ENCODE assay signal across 32 cellular contexts in genomic region chr3:78907367-78907766, GRCh38.
DNase-seq lines count a peak whose midpoint lies in the region; ATAC-seq and TF ChIP-seq lines count a peak whose summit lies in the region.
"Had no signal": no experiment of that assay in that cellular context is flagged by ENCODE, and none has a peak within 500 bp of the region (broad histone marks: within the 10 kb centered on the region; RNA-seq: fewer than 3 reads in every experiment).

No MANE protein-coding gene starts in this region.

- H2BK12ac ChIP-seq in mesenchymal stem cell (ENCODE audit: low read length in 2 of 2): no peak overlapping the region

- dilution Hi-C loops in mammary epithelial cell (cut with HindIII; ENCODE audit: low sequenced_read_pairs): no loop called here

- no peak overlapping the region for H4K91ac ChIP-seq in mesenchymal stem cell (ENCODE audit: low read length)

- H3K9me3 ChIP-seq in mesenchymal stem cell (ENCODE audit: control insufficient read depth, low read length) (no peaks in the 10 kb centered on the region), gastroesophageal sphincter (no peaks in the 10 kb centered on the region), mammary epithelial cell (replicated peaks; ENCODE audit: insufficient read depth, low read length) (no peaks in the 10 kb centered on the region)
- H3K9me3 ChIP-seq: ascending aorta, Caco-2, lower lobe of right lung, ovary, SJSA1, transverse colon had no signal

- H3K4me1 ChIP-seq in mesenchymal stem cell (ENCODE audit: control insufficient read depth, insufficient read depth, low read depth, low read length) (no peaks in the 10 kb centered on the region), gastroesophageal sphincter (no peaks in the 10 kb centered on the region), mammary epithelial cell (ENCODE audit: insufficient read depth, low read length) (no peaks in the 10 kb centered on the region)
- H3K4me1 ChIP-seq: ascending aorta, Caco-2, lower lobe of right lung, transverse colon had no signal

- no peak overlapping the region for H3K27ac Mint-ChIP-seq in activated CD4-positive, alpha-beta T cell treated with anti-CD3 and anti-CD28 coated beads, Interleukin-2, amount 10 ng/mL, durations not matched to agents 24 days and 14 days
- H3K27ac Mint-ChIP-seq: activated naive CD8-positive, alpha-beta T cell treated with anti-CD3 and anti-CD28 coated beads for 36 hours; H9; nephron progenitor cell; T-helper 17 cell had no signal

- H2BK15ac ChIP-seq in mesenchymal stem cell (ENCODE audit: low read depth, poor library complexity, severe bottlenecking): no peak overlapping the region

- H3K23ac ChIP-seq in mesenchymal stem cell (ENCODE audit: low read length in 2 of 2): no peak overlapping the region

- H2BK5ac ChIP-seq in mesenchymal stem cell (ENCODE audit: low read depth, low read length, poor library complexity, severe bottlenecking): no peak overlapping the region

- no peak for TF ChIP-seq EP300 in gastroesophageal sphincter (IDR thresholded peaks at IDR 0.05)

- BruUV-seq in mammary epithelial cell (replicated peaks; lab: Mats Ljungman, UMichigan): no TSS peak

- no peaks in the 10 kb centered on the region for H3K27me3 Mint-ChIP-seq in activated CD4-positive, alpha-beta T cell treated with anti-CD3 and anti-CD28 coated beads, Interleukin-2, amount 10 ng/mL, durations not matched to agents 24 days and 14 days
- H3K27me3 Mint-ChIP-seq: activated naive CD8-positive, alpha-beta T cell treated with anti-CD3 and anti-CD28 coated beads for 36 hours; T-helper 17 cell had no signal

- H2BK120ac ChIP-seq in mesenchymal stem cell (ENCODE audit: low read depth, low read length): no peak overlapping the region

- H3K36me3 ChIP-seq in mesenchymal stem cell (ENCODE audit: control insufficient read depth in 1 of 2, insufficient read depth in 2 of 2, low read depth in 1 of 2, low read length in 2 of 2) (no peaks in the 10 kb centered on the region), gastroesophageal sphincter (no peaks in the 10 kb centered on the region), mammary epithelial cell (ENCODE audit: insufficient read depth, low read length) (no peaks in the 10 kb centered on the region)
- H3K36me3 ChIP-seq: ascending aorta, lower lobe of right lung, ovary, SJSA1, transverse colon had no signal

- no peaks in the 10 kb centered on the region for H3K27me3 ChIP-seq in mesenchymal stem cell (ENCODE audit: control insufficient read depth in 1 of 2, insufficient read depth in 1 of 2, low read length in 2 of 2)
- no peaks in the 10 kb centered on the region for H3K27me3 ChIP-seq in gastroesophageal sphincter
- no peaks in the 10 kb centered on the region for H3K27me3 ChIP-seq in mammary epithelial cell (ENCODE audit: insufficient read depth, low read length)
- H3K27me3 ChIP-seq: ascending aorta, ovary, SJSA1, transverse colon had no signal

- H3K4me2 ChIP-seq in mesenchymal stem cell (ENCODE audit: low read length, poor library complexity, severe bottlenecking) (no peak overlapping the region), mammary epithelial cell (ENCODE audit: insufficient read depth, low read depth, low read length) (no peak overlapping the region)

- H2AFZ ChIP-seq in mesenchymal stem cell (ENCODE audit: low read depth, low read length) (no peak overlapping the region), mammary epithelial cell (ENCODE audit: low read depth, low read length) (no peak overlapping the region)

- H3K27ac ChIP-seq in mesenchymal stem cell (ENCODE audit: low read length, poor library complexity, severe bottlenecking): no peak overlapping the region
- no peak overlapping the region for H3K27ac ChIP-seq in gastroesophageal sphincter
- H3K27ac ChIP-seq in mammary epithelial cell (ENCODE audit: insufficient read depth, low read depth, low read length): no peak overlapping the region
- H3K27ac ChIP-seq: ascending aorta, lower lobe of right lung, ovary, SJSA1, transverse colon had no signal

- H2AK5ac ChIP-seq in mesenchymal stem cell (ENCODE audit: low read length, severe bottlenecking): no peak overlapping the region

- 100% methylated on average over 1 of the region's 2 CpGs for WGBS in mesenchymal stem cell
- WGBS in gastroesophageal sphincter (ENCODE audit: low coverage in 1 of 2), 2 donors: 82 to 83% methylated on average over 2 of the region's 2 CpGs
- WGBS in mammary epithelial cell (ENCODE audit: low coverage, missing lambda C conversion rate): 100% methylated on average over 2 of the region's 2 CpGs

- intact Hi-C loops in activated CD4-positive, alpha-beta T cell treated with anti-CD3 and anti-CD28 coated beads, Interleukin-2, amount 10 ng/mL, durations not matched to agents 24 days and 14 days (cut with micrococcal nuclease): no loop called here
- intact Hi-C loops in mammary epithelial cell (cut with micrococcal nuclease): no loop called here

- H3K79me1 ChIP-seq in mesenchymal stem cell (replicated peaks; ENCODE audit: low read length, poor library complexity, severe bottlenecking): peaks cover 7% of the 10 kb centered on the region

- H3K79me2 ChIP-seq in mammary epithelial cell (ENCODE audit: insufficient read depth, low read length): no peaks in the 10 kb centered on the region

- no peaks in the 10 kb centered on the region for H3K9me3 Mint-ChIP-seq in activated CD4-positive, alpha-beta T cell treated with anti-CD3 and anti-CD28 coated beads, Interleukin-2, amount 10 ng/mL, durations not matched to agents 24 days and 14 days
- H3K9me3 Mint-ChIP-seq: activated naive CD8-positive, alpha-beta T cell treated with anti-CD3 and anti-CD28 coated beads for 36 hours; H9 had no signal

- no peak for ATAC-seq in gastroesophageal sphincter
- ATAC-seq: lower lobe of right lung, T-helper 17 cell had no signal

- H3K4me3 ChIP-seq in choroid plexus epithelial cell (ENCODE audit: low read depth, low read length) (no peak overlapping the region), mesenchymal stem cell (ENCODE audit: insufficient read depth in 1 of 2, low read depth in 1 of 2, low read length in 2 of 2) (no peak overlapping the region), gastroesophageal sphincter (no peak overlapping the region), mammary epithelial cell (replicated peaks in 1 of 3; ENCODE audit: insufficient read depth in 1 of 3, low read depth in 2 of 3, low read length in 3 of 3) (no peak overlapping the region)
- H3K4me3 ChIP-seq: ascending aorta, lower lobe of right lung, ovary, SJSA1, transverse colon had no signal

- no peak overlapping the region for H3K4me3 Mint-ChIP-seq in activated CD4-positive, alpha-beta T cell treated with anti-CD3 and anti-CD28 coated beads, Interleukin-2, amount 10 ng/mL, durations not matched to agents 24 days and 14 days
- H3K4me3 Mint-ChIP-seq: activated naive CD8-positive, alpha-beta T cell treated with anti-CD3 and anti-CD28 coated beads for 36 hours; H9; nephron progenitor cell; T-helper 17 cell had no signal

- H3K14ac ChIP-seq in mesenchymal stem cell (ENCODE audit: low read length in 2 of 2): no peak overlapping the region

- CTCF ChIA-PET in mammary epithelial cell (lab: Charles Lee; ENCODE audit: low non-redundant PET): no interaction called here

- no peak overlapping the region for H3K4ac ChIP-seq in mesenchymal stem cell (ENCODE audit: low read depth in 1 of 2, low read length in 2 of 2)

- no peak for TF ChIP-seq POLR2A in gastroesophageal sphincter (IDR thresholded peaks at IDR 0.05)

- DNase-seq in ELR (ENCODE audit: low read depth): peak; percentile 56
- peak; percentile 14 for DNase-seq in M059J (ENCODE audit: low read depth)
- peak; percentile 69 for DNase-seq in choroid plexus epithelial cell (ENCODE audit: low read depth)
- DNase-seq in mesenchymal stem cell: peak; percentile 33
- DNase-seq in activated CD4-positive, alpha-beta T cell treated with anti-CD3 and anti-CD28 coated beads, Interleukin-2, amount 10 ng/mL, durations not matched to agents 24 days and 14 days: no peak
- DNase-seq in mammary epithelial cell: no peak
- DNase-seq: activated CD4-positive, alpha-beta T cell treated with anti-CD3 and anti-CD28 coated beads for 1 hour; activated effector memory CD4-positive, alpha-beta T cell treated with Interleukin-2 at 50 U/mL for 16 hours; activated naive CD8-positive, alpha-beta T cell treated with anti-CD3 and anti-CD28 coated beads for 36 hours; activated T-cell treated with anti-CD3 and anti-CD28 coated beads for 4 hours; C1 segment of cervical spinal cord; Caco-2; central memory CD4-positive, alpha-beta T cell; dermis blood vessel endothelial cell; DMS79 treated with DMSO at 0.1 percent for 48 hours; H9; head of caudate nucleus; Karpas-422; lower lobe of right lung; NCI-H187; NCI-H2171; NCI-H510A treated with DMSO at 0.1 percent for 48 hours; nephron progenitor cell; NK-92 treated with Interleukin-12 subunit alpha and Interleukin-12 subunit beta, amount 100 ng/mL, for 24 hours; ovary; retina; stimulated activated CD4-positive, alpha-beta T cell treated with anti-CD3 and anti-CD28 coated beads, Interleukin-2, amount 100 ng/mL, for 48 hours; T-helper 17 cell; transverse colon had no signal

- no peaks in the 10 kb centered on the region for H3K4me1 Mint-ChIP-seq in activated CD4-positive, alpha-beta T cell treated with anti-CD3 and anti-CD28 coated beads, Interleukin-2, amount 10 ng/mL, durations not matched to agents 24 days and 14 days
- H3K4me1 Mint-ChIP-seq: activated naive CD8-positive, alpha-beta T cell treated with anti-CD3 and anti-CD28 coated beads for 36 hours; T-helper 17 cell had no signal

- no peaks in the 10 kb centered on the region for H4K20me1 ChIP-seq in mammary epithelial cell (ENCODE audit: insufficient read depth, low read length)

- H3K18ac ChIP-seq in mesenchymal stem cell (ENCODE audit: low read depth in 1 of 2, low read length in 2 of 2): no peak overlapping the region

- H3K9ac ChIP-seq in mesenchymal stem cell (ENCODE audit: low read length): no peak overlapping the region
- H3K9ac ChIP-seq in mammary epithelial cell (ENCODE audit: insufficient read depth, low read length): no peak overlapping the region

- H4K8ac ChIP-seq in mesenchymal stem cell (ENCODE audit: low read length): no peak overlapping the region

- in situ Hi-C loops in mammary epithelial cell (cut with MboI; ENCODE audit: low sequenced_read_pairs in 2 of 2): no loop called here

- no peak for TF ChIP-seq CTCF in choroid plexus epithelial cell (conservative IDR thresholded peaks at IDR 0.05; ENCODE audit: low read depth, low read length)
- no peak for TF ChIP-seq CTCF in gastroesophageal sphincter (IDR thresholded peaks at IDR 0.05)
- TF ChIP-seq CTCF in mammary epithelial cell (conservative IDR thresholded peaks at IDR 0.05 in 1 of 2, IDR thresholded peaks at IDR 0.05 in 1 of 2; ENCODE audit: extremely low read depth in 1 of 2, insufficient read depth in 1 of 2, low read depth in 1 of 2, low read length in 2 of 2): no peak

- H3K36me3 Mint-ChIP-seq in activated CD4-positive, alpha-beta T cell treated with anti-CD3 and anti-CD28 coated beads, Interleukin-2, amount 10 ng/mL, durations not matched to agents 24 days and 14 days (ENCODE audit: low read depth): no peaks in the 10 kb centered on the region
- H3K36me3 Mint-ChIP-seq: activated naive CD8-positive, alpha-beta T cell treated with anti-CD3 and anti-CD28 coated beads for 36 hours had no signal

Comparison
In these comparisons a context has a peak if more than half of its experiments do, and no peak if none do; other contexts are left out.
1. DNase-seq: peak in ELR (single experiment), M059J (single experiment), choroid plexus epithelial cell (single experiment) and mesenchymal stem cell (single experiment); none in activated CD4-positive, alpha-beta T cell treated with anti-CD3 and anti-CD28 coated beads, Interleukin-2, amount 10 ng/mL, durations not matched to agents 24 days and 14 days (single experiment) and mammary epithelial cell (single experiment).